In genomic region chr16:15715221-15715620, GRCh38 we compare ENCODE assay signal across 32 cellular contexts.
"Had no signal": no experiment of that assay in that cellular context is flagged by ENCODE, and none has a peak within 500 bp of the region (broad histone marks: within the 10 kb centered on the region; RNA-seq: fewer than 3 reads in every experiment).

No MANE protein-coding gene starts in this region.

- H3K9me3 ChIP-seq: ascending aorta, breast epithelium, colonic mucosa, heart left ventricle had no signal

- H3K4me3 ChIP-seq: ascending aorta, breast epithelium, cardiac muscle cell, colonic mucosa, heart left ventricle had no signal

- ATAC-seq: activated CD4-positive, CD25-positive, alpha-beta regulatory T cell treated with anti-CD3 and anti-CD28 coated beads, Interleukin-2, amount 50 U/mL, for 24 hours; activated CD8-positive, alpha-beta T cell treated with anti-CD3 and anti-CD28 coated beads for 36 hours; activated T-cell treated with anti-CD3 and anti-CD28 coated beads, Interleukin-2, amount 50 U/mL, for 4 hours; activated T-helper 17 cell treated with anti-CD3 and anti-CD28 coated beads, Interleukin-2, amount 50 U/mL, for 72 hours; esophagus mucosa; foreskin keratinocyte; heart left ventricle had no signal

- DNase-seq: activated B cell treated with CpG ODN at 0.5 μM for 24 hours; activated CD4-positive, alpha-beta T cell treated with anti-CD3 and anti-CD28 coated beads for 48 hours; activated CD4-positive, alpha-beta T cell treated with anti-CD3 and anti-CD28 coated beads, Interleukin-2, amount 50 U/mL, for 1 hour; activated CD4-positive, alpha-beta T cell treated with anti-CD3 and anti-CD28 coated beads, Interleukin-2, amount 50 U/mL, for 48 hours; activated CD8-positive, alpha-beta memory T cell treated with anti-CD3 and anti-CD28 coated beads for 24 hours; activated CD8-positive, alpha-beta T cell treated with anti-CD3 and anti-CD28 coated beads for 36 hours; activated effector memory CD4-positive, alpha-beta T cell treated with Interleukin-2 at 50 U/mL for 16 hours; activated gamma-delta T cell treated with Interleukin-2 at 50 U/mL for 16 hours; activated naive CD4-positive, alpha-beta T cell treated with anti-CD3 and anti-CD28 coated beads, Interleukin-2, amount 50 U/mL, for 16 hours; activated naive CD4-positive, alpha-beta T cell treated with Interleukin-2 at 50 U/mL for 16 hours; activated naive CD8-positive, alpha-beta T cell treated with anti-CD3 and anti-CD28 coated beads, Interleukin-2, amount 10 ng/mL, durations not matched to agents 7 days and 5 days; activated T-cell treated with anti-CD3 and anti-CD28 coated beads, Interleukin-2, amount 50 U/mL, for 4 hours; central memory CD4-positive, alpha-beta T cell; cerebellar nuclear complex; colonic mucosa; effector CD8-positive, alpha-beta T cell; endodermal cell; foreskin keratinocyte; glutamatergic neuron; heart left ventricle; T-helper 1 cell; T-helper 17 cell; T1000; WERI-Rb-1 had no signal

- H3K36me3 ChIP-seq: breast epithelium, cardiac muscle cell, WERI-Rb-1 had no signal

- H3K36me3 Mint-ChIP-seq: brain had no signal

- H3K27ac Mint-ChIP-seq: activated B cell treated with CpG ODN at 0.5 μM for 24 hours; activated CD8-positive, alpha-beta T cell treated with anti-CD3 and anti-CD28 coated beads for 36 hours; activated naive CD8-positive, alpha-beta T cell treated with anti-CD3 and anti-CD28 coated beads, Interleukin-2, amount 10 ng/mL, durations not matched to agents 7 days and 5 days; activated T-helper 17 cell treated with anti-CD3 and anti-CD28 coated beads, Interleukin-2, amount 50 U/mL, for 72 hours; brain; T-helper 17 cell; T-helper 2 cell treated with Interferon-gamma antibody and Interleukin-4, amounts not matched to agents 5 μg/mL and 100 μg/mL, for 36 hours had no signal

- H3K4me3 Mint-ChIP-seq: activated B cell treated with CpG ODN at 0.5 μM for 24 hours; activated CD8-positive, alpha-beta T cell treated with anti-CD3 and anti-CD28 coated beads for 36 hours; activated naive CD8-positive, alpha-beta T cell treated with anti-CD3 and anti-CD28 coated beads, Interleukin-2, amount 10 ng/mL, durations not matched to agents 7 days and 5 days; activated T-cell treated with anti-CD3 and anti-CD28 coated beads, Interleukin-2, amount 50 U/mL, for 4 hours; activated T-helper 17 cell treated with anti-CD3 and anti-CD28 coated beads, Interleukin-2, amount 50 U/mL, for 72 hours; brain; endodermal cell; T-helper 2 cell treated with Interferon-gamma antibody and Interleukin-4, amounts not matched to agents 5 μg/mL and 100 μg/mL, for 36 hours had no signal

- H3K27ac ChIP-seq: ascending aorta, breast epithelium, cardiac muscle cell, colonic mucosa, foreskin keratinocyte, heart left ventricle, WERI-Rb-1 had no signal

- H3K9me3 Mint-ChIP-seq: activated B cell treated with CpG ODN at 0.5 μM for 24 hours; activated CD8-positive, alpha-beta T cell treated with anti-CD3 and anti-CD28 coated beads for 36 hours; activated naive CD8-positive, alpha-beta T cell treated with anti-CD3 and anti-CD28 coated beads, Interleukin-2, amount 10 ng/mL, durations not matched to agents 7 days and 5 days; activated T-cell treated with anti-CD3 and anti-CD28 coated beads, Interleukin-2, amount 50 U/mL, for 4 hours; activated T-helper 17 cell treated with anti-CD3 and anti-CD28 coated beads, Interleukin-2, amount 50 U/mL, for 72 hours; brain; endodermal cell; T-helper 2 cell treated with Interferon-gamma antibody and Interleukin-4, amounts not matched to agents 5 μg/mL and 100 μg/mL, for 36 hours had no signal

- H3K4me1 ChIP-seq: ascending aorta, breast epithelium, colonic mucosa, foreskin keratinocyte, heart left ventricle had no signal

- H3K27me3 ChIP-seq: ascending aorta, breast epithelium, cardiac muscle cell, colonic mucosa, foreskin keratinocyte, heart left ventricle had no signal

- H3K4me1 Mint-ChIP-seq: brain, endodermal cell had no signal

- H3K27me3 Mint-ChIP-seq: activated B cell treated with CpG ODN at 0.5 μM for 24 hours; activated CD8-positive, alpha-beta T cell treated with anti-CD3 and anti-CD28 coated beads for 36 hours; activated naive CD8-positive, alpha-beta T cell treated with anti-CD3 and anti-CD28 coated beads, Interleukin-2, amount 10 ng/mL, durations not matched to agents 7 days and 5 days; activated T-helper 17 cell treated with anti-CD3 and anti-CD28 coated beads, Interleukin-2, amount 50 U/mL, for 72 hours; brain; T-helper 17 cell had no signal
